In the genomic region with DNA sequence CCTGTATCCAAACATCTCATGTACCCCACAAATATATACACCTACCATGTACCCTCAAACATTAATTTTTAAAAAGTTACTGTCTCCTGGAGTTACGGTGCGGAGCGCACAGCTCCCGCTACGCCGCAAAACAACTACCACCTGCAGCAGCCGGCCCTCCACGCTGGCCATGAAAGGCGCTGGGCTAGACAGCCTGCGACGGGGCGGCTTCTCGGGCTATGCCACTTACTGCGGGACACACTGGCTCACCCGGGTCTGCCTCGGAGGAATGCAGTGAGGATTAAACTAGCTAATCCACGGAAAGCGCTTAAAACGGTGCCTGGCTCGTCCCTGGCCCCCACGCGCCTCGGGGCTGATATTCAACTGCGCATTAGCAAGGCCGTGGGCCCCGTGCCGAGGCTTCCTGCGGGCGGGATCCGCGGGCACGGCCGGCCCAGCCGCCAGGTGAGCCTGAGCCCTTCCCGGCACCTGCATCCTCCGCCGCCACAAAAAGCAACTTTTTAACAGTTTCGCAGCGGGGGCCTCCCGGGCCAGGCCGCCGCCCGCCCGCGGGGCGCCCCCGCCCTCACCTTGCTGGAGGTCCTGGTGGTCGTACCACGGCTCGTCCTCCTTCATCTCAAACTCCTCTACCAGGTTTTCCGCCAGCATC, we compare ENCODE assay signal across 8 cellular contexts. TPM values are rescaled to one million over a fixed set of nuclear protein-coding genes. Genes with fewer than 3 reads are reported as not detected.
DNase-seq lines count a peak whose midpoint lies in the region; ATAC-seq, FAIRE-seq and TF ChIP-seq lines count a peak whose summit lies in the region.

No MANE protein-coding gene starts in this region.

- H3K9me2 ChIP-seq in DOHH2 (replicated peaks; ENCODE audit: control insufficient read depth, low read length): no peaks in the 10 kb centered on the region

- H3K27ac ChIP-seq in DOHH2 (ENCODE audit: low read depth, low read length) (peak overlapping the region; percentile 6), endothelial cell of umbilical vein (ENCODE audit: insufficient read depth, low read depth, low read length) (peak overlapping the region; percentile 71)

- POLR2A ChIA-PET in activated CD4-positive, alpha-beta memory T cell treated with anti-CD3 and anti-CD28 coated beads, Interleukin-2, amount 10 ng/mL, durations not matched to agents 7 days and 5 days (lab: Charles Lee): interaction anchor here (0.8 to 4.5 kb wide), 13 partner anchors 7 to 183 kb away, joined by 3 to 165 read pairs (median 4); no protein-coding TSS in a partner anchor
- POLR2A ChIA-PET in endothelial cell of umbilical vein (lab: Charles Lee): no interaction called here

- H3K36me3 ChIP-seq in DOHH2 (ENCODE audit: control insufficient read depth, low read length) (peaks cover 22% of the 10 kb centered on the region), endothelial cell of umbilical vein (ENCODE audit: control insufficient read depth in 2 of 2, extremely low read depth in 1 of 2, insufficient read depth in 2 of 2, low read length in 2 of 2) (peaks cover 0 to 2% of the 10 kb centered on the region in 2 experiments)

- FAIRE-seq in endothelial cell of umbilical vein (lab: Jason Lieb, UNC): no peak

- CTCF ChIA-PET in activated CD4-positive, alpha-beta memory T cell treated with anti-CD3 and anti-CD28 coated beads, Interleukin-2, amount 10 ng/mL, durations not matched to agents 7 days and 5 days (lab: Charles Lee): interaction anchor here (0.8 to 2.1 kb wide), 4 partner anchors 16 to 55 kb away, joined by 3 to 8 read pairs (median 8); no protein-coding TSS in a partner anchor
- CTCF ChIA-PET in endothelial cell of umbilical vein (lab: Charles Lee): interaction anchor here (1.5 to 2.1 kb wide), 3 partner anchors 18 to 53 kb away, joined by 3 to 6 read pairs (median 5); no protein-coding TSS in a partner anchor

- peaks cover 7% of the 10 kb centered on the region; the same call in 1 of the 2 replicates for H3K27me3 ChIP-seq in DOHH2 (ENCODE audit: control insufficient read depth, low read length)
- H3K27me3 ChIP-seq in endothelial cell of umbilical vein (ENCODE audit: control insufficient read depth in 2 of 2, insufficient read depth in 2 of 2, low read length in 2 of 2): no peaks in the 10 kb centered on the region

- H3K4me3 ChIP-seq in DOHH2 (ENCODE audit: low read length) (peak overlapping the region; percentile 89), endothelial cell of umbilical vein (replicated peaks in 1 of 3; ENCODE audit: insufficient read depth in 1 of 3, low read depth in 1 of 3, low read length in 3 of 3) (peak overlapping the region; percentile 82 to 97 (median 87))

- peak; percentile 17 for ATAC-seq in GM21619 (IDR thresholded peaks at IDR 0.05; ENCODE audit: unreplicated experiment)

- BruUV-seq in endothelial cell of umbilical vein (replicated peaks; lab: Mats Ljungman, UMichigan): no TSS peak

- in situ Hi-C loops in KBM-7 (cut with MboI; ENCODE audit: low pct_unique_long_range_greater_than_20kb, low sequenced_read_pairs): no loop called here

- TF ChIP-seq POLR2A in endothelial cell of umbilical vein (IDR thresholded peaks at IDR 0.05; ENCODE audit: low read depth, low read length): no peak

- DNase-seq in KBM-7: peak; percentile 50
- peak; percentile 46 for DNase-seq in activated CD4-positive, alpha-beta memory T cell treated with anti-CD3 and anti-CD28 coated beads, Interleukin-2, amount 10 ng/mL, durations not matched to agents 7 days and 5 days
- DNase-seq in endothelial cell of umbilical vein (ENCODE audit: low read depth, low spot score): peak; percentile 56
- DNase-seq in myocyte (ENCODE audit: low read depth): peak; percentile 29
- DNase-seq in type B pancreatic cell (ENCODE audit: extremely low spot score, unreplicated experiment): peak; percentile 71
- no peak for DNase-seq in amniotic stem cell (lab: John Stamatoyannopoulos, UW)

- H4K20me1 ChIP-seq in DOHH2 (ENCODE audit: control insufficient read depth, insufficient read depth, low read depth, low read length): no peaks in the 10 kb centered on the region
- peaks cover 3% of the 10 kb centered on the region for H4K20me1 ChIP-seq in endothelial cell of umbilical vein (replicated peaks; ENCODE audit: control insufficient read depth, extremely low read depth, insufficient read depth, low read length)

- peak overlapping the region; percentile 96 for H3K4me3 Mint-ChIP-seq in activated CD4-positive, alpha-beta memory T cell treated with anti-CD3 and anti-CD28 coated beads, Interleukin-2, amount 10 ng/mL, durations not matched to agents 7 days and 5 days
- peak overlapping the region; percentile 93 for H3K4me3 Mint-ChIP-seq in type B pancreatic cell

- dilution Hi-C loops in endothelial cell of umbilical vein (cut with MboI; ENCODE audit: extremely low pct_ligation_motif_present, low sequenced_read_pairs): no loop called here

- H3K9me3 Mint-ChIP-seq in activated CD4-positive, alpha-beta memory T cell treated with anti-CD3 and anti-CD28 coated beads, Interleukin-2, amount 10 ng/mL, durations not matched to agents 7 days and 5 days: no peaks in the 10 kb centered on the region
- no peaks in the 10 kb centered on the region for H3K9me3 Mint-ChIP-seq in type B pancreatic cell

- H2AFZ ChIP-seq in endothelial cell of umbilical vein (ENCODE audit: low read depth, low read length): peak overlapping the region; percentile 69

- H3K4me1 ChIP-seq in DOHH2 (ENCODE audit: control insufficient read depth, low read length): peaks cover 49% of the 10 kb centered on the region
- peaks cover 46% of the 10 kb centered on the region for H3K4me1 ChIP-seq in endothelial cell of umbilical vein (ENCODE audit: control insufficient read depth, extremely low read depth, insufficient read depth, low read length)

- intact Hi-C loops in endothelial cell of umbilical vein (cut with micrococcal nuclease): loop anchor here (2.0 kb wide), 2 partner anchors 13 to 29 kb away; no protein-coding TSS in a partner anchor

- peak overlapping the region; percentile 79 for H3K4me2 ChIP-seq in DOHH2 (ENCODE audit: low read length)
- peak overlapping the region; percentile 95 for H3K4me2 ChIP-seq in endothelial cell of umbilical vein (ENCODE audit: insufficient read depth, low read length)

- H3K4me1 Mint-ChIP-seq in activated CD4-positive, alpha-beta memory T cell treated with anti-CD3 and anti-CD28 coated beads, Interleukin-2, amount 10 ng/mL, durations not matched to agents 7 days and 5 days: peaks cover 54% of the 10 kb centered on the region
- H3K4me1 Mint-ChIP-seq in type B pancreatic cell (ENCODE audit: unreplicated experiment): peaks cover 37% of the 10 kb centered on the region

- peak overlapping the region; percentile 94 for H3K9ac ChIP-seq in endothelial cell of umbilical vein (replicated peaks; ENCODE audit: extremely low read depth, insufficient read depth, low read length)

- H3K27ac Mint-ChIP-seq in activated CD4-positive, alpha-beta memory T cell treated with anti-CD3 and anti-CD28 coated beads, Interleukin-2, amount 10 ng/mL, durations not matched to agents 7 days and 5 days: peak overlapping the region; percentile 92
- peak overlapping the region; percentile 86 for H3K27ac Mint-ChIP-seq in type B pancreatic cell

- peaks cover 37% of the 10 kb centered on the region for H3K36me3 Mint-ChIP-seq in activated CD4-positive, alpha-beta memory T cell treated with anti-CD3 and anti-CD28 coated beads, Interleukin-2, amount 10 ng/mL, durations not matched to agents 7 days and 5 days (ENCODE audit: low read depth)
- H3K36me3 Mint-ChIP-seq in type B pancreatic cell: peaks cover 12% of the 10 kb centered on the region

- TF ChIP-seq CTCF in DOHH2 (IDR thresholded peaks at IDR 0.05; ENCODE audit: low read depth, low read length, poor library complexity, severe bottlenecking): no peak
- TF ChIP-seq CTCF in endothelial cell of umbilical vein (IDR thresholded peaks at IDR 0.05; ENCODE audit: extremely low read depth in 1 of 2, insufficient read depth in 1 of 2, low read depth in 1 of 2, low read length in 2 of 2): no peak
- TF ChIP-seq CTCF in type B pancreatic cell (conservative IDR thresholded peaks at IDR 0.05): no peak

- H3K9me3 ChIP-seq in DOHH2 (ENCODE audit: control insufficient read depth, insufficient read depth, low read length) (no peaks in the 10 kb centered on the region), endothelial cell of umbilical vein (replicated peaks; ENCODE audit: control insufficient read depth, insufficient read depth, low read length) (no peaks in the 10 kb centered on the region)

- H3K9me1 ChIP-seq in endothelial cell of umbilical vein (replicated peaks; ENCODE audit: control insufficient read depth, extremely low read depth, insufficient read depth, low read length): no peaks in the 10 kb centered on the region

- H3K79me2 ChIP-seq in DOHH2 (ENCODE audit: control insufficient read depth, low read length) (peaks cover 54% of the 10 kb centered on the region), endothelial cell of umbilical vein (ENCODE audit: control insufficient read depth, insufficient read depth, low read length) (peaks cover 55% of the 10 kb centered on the region)

- peaks cover 2% of the 10 kb centered on the region for H3K27me3 Mint-ChIP-seq in activated CD4-positive, alpha-beta memory T cell treated with anti-CD3 and anti-CD28 coated beads, Interleukin-2, amount 10 ng/mL, durations not matched to agents 7 days and 5 days
- H3K27me3 Mint-ChIP-seq in type B pancreatic cell: peaks cover 5% of the 10 kb centered on the region

- peaks cover 11% of the 10 kb centered on the region for H3F3A ChIP-seq in DOHH2 (ENCODE audit: control insufficient read depth, insufficient read depth)

TF ChIP-seq in endothelial cell of umbilical vein, 7 proteins besides CTCF, POLR2A, EP300 and RAD21:
- TF ChIP-seq EZH2 (IDR thresholded peaks at IDR 0.05; ENCODE audit: borderline replicate concordance, low read depth, low read length, severe bottlenecking) (no peak), POLR2AphosphoS5 (IDR thresholded peaks at IDR 0.05; ENCODE audit: insufficient read depth, low read depth, low read length) (no peak), JUN (IDR thresholded peaks at IDR 0.05; ENCODE audit: borderline replicate concordance, insufficient read depth, insufficient read length, low read depth) (no peak), FOS (IDR thresholded peaks at IDR 0.05; ENCODE audit: borderline replicate concordance, insufficient read depth, low read length) (no peak)

RNA-seq across cellular contexts. Expression of a gene that starts 0.6 kb away (rescaled TPM):
- 10 to 100 TPM; 43.1 to 43.9 TPM for total RNA-seq in activated CD4-positive, alpha-beta memory T cell treated with anti-CD3 and anti-CD28 coated beads, Interleukin-2, amount 10 ng/mL, durations not matched to agents 7 days and 5 days
- total RNA-seq in endothelial cell of umbilical vein (58.9 and 61.9 TPM in 2 replicates), myocyte (12.0 and 23.0 TPM in 2 replicates), type B pancreatic cell (ENCODE audit: low replicate concordance) (17.9 and 18.9 TPM in 2 replicates)
- 29.7 and 35.3 TPM in 2 replicates for polyA plus RNA-seq in endothelial cell of umbilical vein
- 48.8 and 51.7 TPM in 2 replicates for polyA plus RNA-seq in endothelial cell of umbilical vein (2011; cell fraction: cytosol; rRNA removed)
- 43.0 and 46.3 TPM in 2 replicates for polyA plus RNA-seq in endothelial cell of umbilical vein (2011; cell fraction: nucleus; rRNA removed)
- 39.2 and 43.2 TPM in 2 replicates for polyA plus RNA-seq in endothelial cell of umbilical vein (2012)
- 42.5 and 44.7 TPM in 2 replicates for polyA minus RNA-seq in endothelial cell of umbilical vein
- 8.6 TPM for polyA minus RNA-seq in endothelial cell of umbilical vein (2011; cell fraction: cytosol; rRNA and poly(A)+ RNA removed)
- polyA minus RNA-seq in endothelial cell of umbilical vein (2011; cell fraction: nucleus; rRNA and poly(A)+ RNA removed): 19.7 and 22.6 TPM in 2 replicates
- polyA plus RNA-seq in myocyte (2012): 30.8 TPM
